Comparison of ENCODE assay signal across 8 cellular contexts in the genomic region with DNA sequence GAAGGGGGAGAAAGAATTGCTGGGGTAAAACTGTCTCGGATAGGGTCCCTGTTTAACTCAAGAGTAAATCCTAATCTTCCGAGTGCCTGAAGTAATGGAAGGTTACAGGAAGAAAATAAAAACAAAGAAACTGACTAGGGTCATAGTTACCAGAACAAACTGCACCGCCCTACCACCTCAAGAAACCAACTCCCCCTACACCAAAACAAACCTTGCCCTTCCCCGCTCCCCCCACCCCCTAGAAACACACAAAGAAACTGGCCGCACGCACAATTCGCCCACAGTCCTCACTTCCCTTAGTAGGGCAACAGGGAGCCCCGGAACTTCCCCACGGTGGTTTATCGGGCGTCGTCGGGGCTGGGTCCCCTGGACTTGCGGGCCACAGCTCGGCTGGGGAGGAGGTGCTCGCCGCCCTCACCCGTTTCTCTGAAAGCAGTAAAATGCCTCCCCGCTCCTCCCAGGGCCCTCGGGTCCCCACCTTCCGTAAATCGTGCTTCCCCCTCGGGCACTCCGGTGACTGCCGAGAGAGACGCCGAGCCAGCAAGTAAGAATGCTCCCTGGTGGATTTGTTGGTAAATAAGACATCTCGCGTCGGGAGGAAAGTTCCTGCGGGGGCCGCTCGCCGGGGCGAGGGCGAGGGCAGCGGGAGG. TPM values are rescaled to one million over a fixed set of nuclear protein-coding genes. Genes with fewer than 3 reads are reported as not detected.
DNase-seq lines count a peak whose midpoint lies in the region; ATAC-seq, FAIRE-seq and TF ChIP-seq lines count a peak whose summit lies in the region.

No MANE protein-coding gene starts in this region.

- FAIRE-seq in HTR-8/SVneo (lab: Jason Lieb, UNC), result no peak

- no peaks in the 10 kb centered on the region for H3K36me3 ChIP-seq in gastroesophageal sphincter

- no peak for TF ChIP-seq CTCF in gastroesophageal sphincter (IDR thresholded peaks at IDR 0.05)

- DNase-seq in NCI-H2081 (lab: John Stamatoyannopoulos, UW) (peak; percentile 19 to 72), NCI-H2081 treated with DMSO at 0.1 percent for 48 hours (lab: John Stamatoyannopoulos, UW) (no peak), NOMO-1 treated with DMSO at 0.1 percent for 48 hours (lab: John Stamatoyannopoulos, UW; ENCODE audit: unreplicated experiment) (peak; percentile 68), retina (peak; percentile 85), HTR-8/SVneo (ENCODE audit: insufficient read length, low spot score) (no peak)
- DNase-seq in activated T-cell treated with anti-CD3 and anti-CD28 coated beads, Interleukin-2, amount 50 U/mL, for 48 hours, result peak; percentile 72 to 75

- no peak for TF ChIP-seq POLR2A in gastroesophageal sphincter (IDR thresholded peaks at IDR 0.05)

- 41 to 47% methylated on average over 2 to 3 of the region's 37 CpGs for WGBS in gastroesophageal sphincter (ENCODE audit: low coverage in 1 of 2), 2 donors

- H3K9me3 ChIP-seq in gastroesophageal sphincter, result no peaks in the 10 kb centered on the region

- ATAC-seq in HG02763 (IDR thresholded peaks at IDR 0.05; ENCODE audit: unreplicated experiment) (peak; percentile 9), gastroesophageal sphincter (no peak)

- peaks cover 0 to 55% (median 0%) of the 10 kb centered on the region in 3 donors for H3K4me1 ChIP-seq in gastroesophageal sphincter

- peak overlapping the region; percentile 81 to 93 (median 90) for H3K27ac ChIP-seq in gastroesophageal sphincter

- H3K27me3 ChIP-seq in gastroesophageal sphincter, result no peaks in the 10 kb centered on the region

- peak overlapping the region; percentile 87 to 89 for H3K4me3 ChIP-seq in gastroesophageal sphincter

- no peak for TF ChIP-seq EP300 in gastroesophageal sphincter (IDR thresholded peaks at IDR 0.05)

RNA-seq across cellular contexts. Expression of a gene that starts 2.4 kb away (rescaled TPM):
- 10 to 100 TPM; 21.7 to 67.8 (median 25.8) TPM for total RNA-seq in gastroesophageal sphincter

Comparison
In these comparisons a context has a peak if more than half of its experiments do, and no peak if none do; other contexts are left out.
1. DNase-seq: peak in NCI-H2081 (2 of 2), NOMO-1 treated with DMSO at 0.1 percent for 48 hours (single experiment), activated T-cell treated with anti-CD3 and anti-CD28 coated beads, Interleukin-2, amount 50 U/mL, for 48 hours (2 of 2) and retina (single experiment); none in NCI-H2081 treated with DMSO at 0.1 percent for 48 hours (single experiment) and HTR-8/SVneo (single experiment).